1 cellular context compared by ENCODE assay signal in genomic region chr10:97335188-97335619, GRCh38.
TF ChIP-seq lines count a peak whose summit lies in the region.

No MANE protein-coding gene starts in this region.

TF ChIP-seq in SK-N-SH treated with all-trans-retinoic acid at 6 μM for 48 hours, 23 proteins besides CTCF, POLR2A, EP300 and RAD21 (continued from another document):
- TF ChIP-seq, protein P1, sequence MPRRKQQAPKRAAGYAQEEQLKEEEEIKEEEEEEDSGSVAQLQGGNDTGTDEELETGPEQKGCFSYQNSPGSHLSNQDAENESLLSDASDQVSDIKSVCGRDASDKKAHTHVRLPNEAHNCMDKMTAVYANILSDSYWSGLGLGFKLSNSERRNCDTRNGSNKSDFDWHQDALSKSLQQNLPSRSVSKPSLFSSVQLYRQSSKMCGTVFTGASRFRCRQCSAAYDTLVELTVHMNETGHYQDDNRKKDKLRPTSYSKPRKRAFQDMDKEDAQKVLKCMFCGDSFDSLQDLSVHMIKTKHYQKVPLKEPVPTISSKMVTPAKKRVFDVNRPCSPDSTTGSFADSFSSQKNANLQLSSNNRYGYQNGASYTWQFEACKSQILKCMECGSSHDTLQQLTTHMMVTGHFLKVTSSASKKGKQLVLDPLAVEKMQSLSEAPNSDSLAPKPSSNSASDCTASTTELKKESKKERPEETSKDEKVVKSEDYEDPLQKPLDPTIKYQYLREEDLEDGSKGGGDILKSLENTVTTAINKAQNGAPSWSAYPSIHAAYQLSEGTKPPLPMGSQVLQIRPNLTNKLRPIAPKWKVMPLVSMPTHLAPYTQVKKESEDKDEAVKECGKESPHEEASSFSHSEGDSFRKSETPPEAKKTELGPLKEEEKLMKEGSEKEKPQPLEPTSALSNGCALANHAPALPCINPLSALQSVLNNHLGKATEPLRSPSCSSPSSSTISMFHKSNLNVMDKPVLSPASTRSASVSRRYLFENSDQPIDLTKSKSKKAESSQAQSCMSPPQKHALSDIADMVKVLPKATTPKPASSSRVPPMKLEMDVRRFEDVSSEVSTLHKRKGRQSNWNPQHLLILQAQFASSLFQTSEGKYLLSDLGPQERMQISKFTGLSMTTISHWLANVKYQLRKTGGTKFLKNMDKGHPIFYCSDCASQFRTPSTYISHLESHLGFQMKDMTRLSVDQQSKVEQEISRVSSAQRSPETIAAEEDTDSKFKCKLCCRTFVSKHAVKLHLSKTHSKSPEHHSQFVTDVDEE (CRISPR knock-in tag; IDR thresholded peaks at IDR 0.05) = no peak
- TF ChIP-seq ISL1 (CRISPR knock-in tag; IDR thresholded peaks at IDR 0.05) (no peak), ARNTL (CRISPR knock-in tag; IDR thresholded peaks at IDR 0.05; ENCODE audit: borderline replicate concordance, low read depth) (no peak), TOX (CRISPR knock-in tag; IDR thresholded peaks at IDR 0.05; ENCODE audit: borderline replicate concordance) (no peak), SNAI2 (CRISPR knock-in tag; IDR thresholded peaks at IDR 0.05) (no peak), GLIS3 (CRISPR knock-in tag; IDR thresholded peaks at IDR 0.05) (no peak), CSDC2 (CRISPR knock-in tag; IDR thresholded peaks at IDR 0.05) (no peak), PPARA (CRISPR knock-in tag; IDR thresholded peaks at IDR 0.05; ENCODE audit: borderline replicate concordance) (no peak), ZNF565 (CRISPR knock-in tag; conservative IDR thresholded peaks at IDR 0.05; ENCODE audit: low read depth) (no peak), ZFP3 (CRISPR knock-in tag; IDR thresholded peaks at IDR 0.05) (no peak), CREB5 (CRISPR knock-in tag; IDR thresholded peaks at IDR 0.05; ENCODE audit: low read depth) (no peak), ZC3H10 (CRISPR knock-in tag; IDR thresholded peaks at IDR 0.05) (no peak), TCF4 (CRISPR knock-in tag; IDR thresholded peaks at IDR 0.05; ENCODE audit: borderline replicate concordance) (no peak), BACH2 (CRISPR knock-in tag; IDR thresholded peaks at IDR 0.05; ENCODE audit: borderline replicate concordance) (no peak)
